ENCODE assay signal across 1 cellular context in genomic region chr7:24828871-24829661, GRCh38.
TF ChIP-seq lines count a peak whose summit lies in the region.

No MANE protein-coding gene starts in this region.

TF ChIP-seq in GM23338, 12 proteins besides CTCF, POLR2A, EP300 and RAD21 (continued from another document):
- TF ChIP-seq REST (IDR thresholded peaks at IDR 0.05; ENCODE audit: unreplicated experiment) (no peak), ETS1 (IDR thresholded peaks at IDR 0.05) (no peak), NANOG (IDR thresholded peaks at IDR 0.05; ENCODE audit: borderline replicate concordance) (no peak), POLR2AphosphoS5 (IDR thresholded peaks at IDR 0.05; ENCODE audit: low read depth) (no peak), EZH2phosphoT487 (IDR thresholded peaks at IDR 0.05; ENCODE audit: unreplicated experiment) (no peak)
